Comparison of ENCODE assay signal across 8 cellular contexts in the genomic region with DNA sequence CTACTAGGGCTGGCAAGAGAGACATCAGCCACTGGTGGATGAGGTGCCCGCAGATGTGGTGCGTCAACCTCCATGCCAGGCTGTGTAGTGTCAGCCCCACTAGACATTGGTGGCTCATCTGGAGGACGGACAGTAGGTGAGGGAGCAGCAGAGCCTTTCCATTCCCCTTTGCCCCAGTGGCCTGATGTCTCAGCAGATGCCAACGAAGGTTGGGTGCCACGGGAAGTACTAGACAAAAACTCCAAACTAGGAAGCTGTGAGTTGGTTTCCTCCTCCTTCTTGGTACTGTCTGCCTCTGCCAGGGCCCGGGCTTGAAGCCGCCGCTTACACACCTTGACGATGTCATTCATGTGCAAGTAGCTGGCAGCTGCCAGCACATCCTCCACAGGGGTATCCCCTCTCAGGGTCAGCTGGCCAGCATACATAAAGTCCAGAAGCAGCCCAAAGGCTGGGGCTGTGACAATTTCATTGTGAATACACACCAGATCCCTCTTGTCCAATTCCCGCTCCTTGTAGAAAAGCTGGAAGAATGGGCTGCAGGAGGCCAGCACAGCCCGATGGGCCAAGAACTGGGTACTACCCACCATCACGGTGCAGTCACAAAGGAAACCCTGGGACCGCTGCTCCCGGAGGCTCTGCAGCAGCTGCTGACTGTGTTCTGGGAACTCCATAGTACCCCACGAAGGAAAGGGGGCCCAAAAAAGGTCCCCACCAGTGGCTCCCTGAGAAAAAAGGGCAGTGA. TPM values are rescaled to one million over a fixed set of nuclear protein-coding genes. Genes with fewer than 3 reads are reported as not detected.
A peak's percentile ranks its signal among the peaks of the same experiment; 100 is the strongest.
DNase-seq lines count a peak whose midpoint lies in the region; ATAC-seq and TF ChIP-seq lines count a peak whose summit lies in the region.

No MANE protein-coding gene starts in this region.

- 74 to 75% methylated on average over 15 of the region's 15 CpGs for WGBS in heart right ventricle, 2 donors
- 92% methylated on average over 15 of the region's 15 CpGs for WGBS in smooth muscle cell (ENCODE audit: low lambda C conversion rate)

- no peak for DNase-seq in H7
- DNase-seq in heart right ventricle = no peak
- DNase-seq in smooth muscle cell (lab: John Stamatoyannopoulos, UW; ENCODE audit: unreplicated experiment) = no peak
- no peak for DNase-seq in NOMO-1 treated with DMSO at 0.1 percent for 48 hours (lab: John Stamatoyannopoulos, UW; ENCODE audit: unreplicated experiment)
- no peak for DNase-seq in effector CD4-positive, alpha-beta T cell
- DNase-seq in activated effector memory CD4-positive, alpha-beta T cell treated with anti-CD3 and anti-CD28 coated beads, Interleukin-2, amount 50 U/mL, for 16 hours = no peak

- peak in 3 of 8 donors; percentile 0 to 5 (median 3) for ATAC-seq in heart right ventricle
- no peak for ATAC-seq in HG03159 (IDR thresholded peaks at IDR 0.05; ENCODE audit: unreplicated experiment)

- peaks cover 25% of the 10 kb centered on the region for H3K36me3 ChIP-seq in H7 (replicated peaks; ENCODE audit: control insufficient read depth, insufficient read depth, low read length)
- H3K36me3 ChIP-seq in heart right ventricle = peaks cover 0 to 39% (median 3%) of the 10 kb centered on the region in 9 donors
- no peaks in the 10 kb centered on the region for H3K36me3 ChIP-seq in smooth muscle cell (ENCODE audit: low read depth)

- H3F3A ChIP-seq in smooth muscle cell (ENCODE audit: low read depth) = peaks cover 2% of the 10 kb centered on the region

- intact Hi-C loops in heart right ventricle (cut with DNase I) = loop anchor here in 2 of 10 donors (2.0 kb wide), 1 partner anchor 24 kb away; the partner anchor contains the start of gene TTC9C (in 2 of the 2)

- peak overlapping the region; percentile 81 to 95 (median 91) for H3K27ac ChIP-seq in heart right ventricle
- H3K27ac ChIP-seq in smooth muscle cell (ENCODE audit: low read depth) = no peak overlapping the region

- H4K20me1 ChIP-seq in smooth muscle cell (ENCODE audit: low read depth) = no peaks in the 10 kb centered on the region

- H3K4me1 ChIP-seq in heart right ventricle (peaks cover 7 to 42% (median 25%) of the 10 kb centered on the region in 9 donors), smooth muscle cell (ENCODE audit: low read depth) (no peaks in the 10 kb centered on the region)

- H3K9me3 ChIP-seq in heart right ventricle (no peaks in the 10 kb centered on the region), smooth muscle cell (replicated peaks; ENCODE audit: low read depth) (no peaks in the 10 kb centered on the region)

- H3K4me3 ChIP-seq in H7 (ENCODE audit: insufficient read depth, low read depth, low read length) (peak overlapping the region; percentile 77), WI38 (ENCODE audit: low read depth, low read length) (peak overlapping the region; percentile 81), heart right ventricle (peak overlapping the region; percentile 36 to 72 (median 62)), smooth muscle cell (peak overlapping the region; percentile 81)

- H3K79me2 ChIP-seq in smooth muscle cell (ENCODE audit: low read depth) = peaks cover 21% of the 10 kb centered on the region

- H3K4me2 ChIP-seq in smooth muscle cell = peak overlapping the region; percentile 82

- TF ChIP-seq CTCF in WI38 (IDR thresholded peaks at IDR 0.05; ENCODE audit: low read depth, low read length) (no peak), heart right ventricle (IDR thresholded peaks at IDR 0.05) (no peak), smooth muscle cell (IDR thresholded peaks at IDR 0.05; ENCODE audit: borderline replicate concordance, insufficient read depth, poor library complexity, severe bottlenecking) (no peak)

- peak overlapping the region; percentile 97 for H2AFZ ChIP-seq in smooth muscle cell (ENCODE audit: low read depth)

- H3K27me3 ChIP-seq in H7 (ENCODE audit: control insufficient read depth, insufficient read depth, low read length) (no peaks in the 10 kb centered on the region), heart right ventricle (no peaks in the 10 kb centered on the region), smooth muscle cell (ENCODE audit: low read depth) (no peaks in the 10 kb centered on the region)

- H3K9ac ChIP-seq in smooth muscle cell (ENCODE audit: low read depth) = no peak overlapping the region

RNA-seq across cellular contexts. Expression of gene ZBTB3, which starts 0.8 kb away (rescaled TPM):
- 26.8 and 42.0 TPM in 2 replicates for total RNA-seq in H7 (2014; rRNA removed; shearing (Covaris generic))
- 10 to 100 TPM in 4 of 10 donors, 1 to 10 TPM in 6; 7.5 to 14.9 (median 9.6) TPM for total RNA-seq in heart right ventricle
- polyA plus RNA-seq in heart right ventricle = 1 to 10 TPM; 2.2 to 8.6 TPM
- total RNA-seq in smooth muscle cell = 3.3 TPM in 2 replicates
- 2.9 and 3.6 TPM in 2 replicates for polyA plus RNA-seq in smooth muscle cell

RNA-seq across cellular contexts. Expression of gene POLR2G, which starts 8.2 kb away (rescaled TPM):
- 155 and 172 TPM in 2 replicates for total RNA-seq in H7 (2014; rRNA removed; shearing (Covaris generic))
- total RNA-seq in heart right ventricle (10 to 100 TPM; 30.9 to 57.0 (median 42.9) TPM), smooth muscle cell (147 and 197 TPM in 2 replicates)
- polyA plus RNA-seq in heart right ventricle (100 to 1,000 TPM in 1 of 2 donors, 10 to 100 TPM in 1; 42.1 to 134 TPM), smooth muscle cell (192 and 220 TPM in 2 replicates)

RNA-seq across cellular contexts. Expression of gene TAF6L, which starts 18.0 kb away (rescaled TPM):
- total RNA-seq in H7 (2014; rRNA removed; shearing (Covaris generic)) = 32.1 and 42.9 TPM in 2 replicates
- total RNA-seq in heart right ventricle (10 to 100 TPM in 3 of 10 donors, 1 to 10 TPM in 7; 7.7 to 14.7 (median 9.0) TPM), smooth muscle cell (10.5 and 11.9 TPM in 2 replicates)
- polyA plus RNA-seq in heart right ventricle (10 to 100 TPM; 12.7 to 18.9 TPM), smooth muscle cell (18.6 and 27.2 TPM in 2 replicates)

RNA-seq across cellular contexts. Expression of gene TTC9C, which starts 24.9 kb away (rescaled TPM):
- total RNA-seq in H7 (2014; rRNA removed; shearing (Covaris generic)) = 45.1 and 63.1 TPM in 2 replicates
- total RNA-seq in heart right ventricle (10 to 100 TPM in 9 of 10 donors, 1 to 10 TPM in 1; 9.4 to 16.2 (median 12.9) TPM), smooth muscle cell (20.1 and 53.0 TPM in 2 replicates)
- polyA plus RNA-seq in heart right ventricle (10 to 100 TPM; 20.3 to 20.8 TPM), smooth muscle cell (46.9 and 49.3 TPM in 2 replicates)

RNA-seq across cellular contexts. Expression of gene HNRNPUL2, which starts 25.9 kb away (rescaled TPM):
- total RNA-seq in H7 (2014; rRNA removed; shearing (Covaris generic)) = 7.3 and 10.1 TPM in 2 replicates
- total RNA-seq in heart right ventricle (10 to 100 TPM; 26.9 to 40.9 (median 33.4) TPM), smooth muscle cell (14.3 and 19.4 TPM in 2 replicates)
- polyA plus RNA-seq in heart right ventricle (10 to 100 TPM; 21.4 to 35.3 TPM), smooth muscle cell (3.6 and 4.5 TPM in 2 replicates)
